ENCODE assay signal across 1 cellular context in the genomic region with DNA sequence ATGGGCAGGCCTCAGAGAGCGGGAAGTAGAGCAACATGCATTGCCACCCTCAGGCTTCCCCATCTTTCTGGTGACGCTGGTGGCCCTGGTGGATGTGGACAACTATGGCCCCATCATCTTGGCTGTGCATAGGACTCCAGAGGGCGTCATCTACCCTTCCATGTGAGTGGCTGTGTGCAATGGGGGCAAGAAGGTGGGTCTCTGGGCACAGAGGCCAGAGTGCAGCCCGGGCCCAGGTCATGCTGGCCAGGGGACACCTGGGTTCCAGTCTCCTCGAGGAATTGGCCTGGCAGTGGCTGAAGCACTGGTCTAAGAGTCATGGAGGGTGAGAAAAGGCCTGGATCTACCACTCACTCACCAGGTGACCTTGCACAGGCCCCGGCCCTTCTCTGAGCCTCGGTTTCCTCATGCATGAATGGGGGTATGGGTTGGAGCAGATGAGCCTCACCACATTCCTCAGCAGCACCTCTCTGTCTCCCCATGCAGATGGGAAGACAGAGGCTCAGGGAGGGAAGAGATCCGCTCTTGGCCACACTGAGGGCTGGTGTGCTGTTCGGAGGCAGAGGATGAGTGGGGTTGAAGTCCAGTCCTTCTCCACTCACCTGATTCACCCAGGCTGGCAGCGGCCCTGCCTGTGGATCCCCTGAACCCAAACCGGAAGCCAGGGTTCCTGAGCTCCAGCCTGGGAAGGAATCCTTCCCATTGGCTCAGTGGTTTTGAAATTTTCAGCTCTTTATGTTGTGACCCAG.
TF ChIP-seq lines count a peak whose summit lies in the region.

No MANE protein-coding gene starts in this region.

TF ChIP-seq in GM12878, 131 proteins besides CTCF, POLR2A, EP300 and RAD21:
- TF ChIP-seq CEBPB (IDR thresholded peaks at IDR 0.05; ENCODE audit: borderline replicate concordance in 1 of 2, low read depth in 2 of 2, low read length in 2 of 2) (no peak), MEF2A (IDR thresholded peaks at IDR 0.05; ENCODE audit: insufficient read depth, low read depth, low read length) (no peak), ZNF274 (IDR thresholded peaks at IDR 0.05; ENCODE audit: insufficient read depth, insufficient read length) (no peak), MEF2B (IDR thresholded peaks at IDR 0.05; ENCODE audit: partially characterized antibody, poor library complexity, severe bottlenecking) (no peak), BCL11A (IDR thresholded peaks at IDR 0.05; ENCODE audit: low read depth, low read length) (no peak), TBL1XR1 (IDR thresholded peaks at IDR 0.05; ENCODE audit: low read depth, low read length) (no peak), RAD51 (IDR thresholded peaks at IDR 0.05) (no peak), ZNF24 (IDR thresholded peaks at IDR 0.05) (no peak), KDM1A (IDR thresholded peaks at IDR 0.05; ENCODE audit: borderline replicate concordance) (no peak), EED (IDR thresholded peaks at IDR 0.05; ENCODE audit: low read depth) (no peak), NR2C2 (IDR thresholded peaks at IDR 0.05; ENCODE audit: borderline replicate concordance, control insufficient read depth, insufficient read length, low read depth) (no peak), RB1 (IDR thresholded peaks at IDR 0.05; ENCODE audit: borderline replicate concordance) (no peak), BMI1 (IDR thresholded peaks at IDR 0.05; ENCODE audit: borderline replicate concordance) (no peak), SMAD1 (IDR thresholded peaks at IDR 0.05; ENCODE audit: low read depth, partially characterized antibody) (no peak), TCF7 (IDR thresholded peaks at IDR 0.05; ENCODE audit: borderline replicate concordance) (no peak), ETV6 (conservative IDR thresholded peaks at IDR 0.05 in 1 of 2, IDR thresholded peaks at IDR 0.05 in 1 of 2; ENCODE audit: borderline replicate concordance in 1 of 2, low read depth in 1 of 2) (no peak), HDGF (IDR thresholded peaks at IDR 0.05) (no peak)
- TF ChIP-seq, protein P1, sequence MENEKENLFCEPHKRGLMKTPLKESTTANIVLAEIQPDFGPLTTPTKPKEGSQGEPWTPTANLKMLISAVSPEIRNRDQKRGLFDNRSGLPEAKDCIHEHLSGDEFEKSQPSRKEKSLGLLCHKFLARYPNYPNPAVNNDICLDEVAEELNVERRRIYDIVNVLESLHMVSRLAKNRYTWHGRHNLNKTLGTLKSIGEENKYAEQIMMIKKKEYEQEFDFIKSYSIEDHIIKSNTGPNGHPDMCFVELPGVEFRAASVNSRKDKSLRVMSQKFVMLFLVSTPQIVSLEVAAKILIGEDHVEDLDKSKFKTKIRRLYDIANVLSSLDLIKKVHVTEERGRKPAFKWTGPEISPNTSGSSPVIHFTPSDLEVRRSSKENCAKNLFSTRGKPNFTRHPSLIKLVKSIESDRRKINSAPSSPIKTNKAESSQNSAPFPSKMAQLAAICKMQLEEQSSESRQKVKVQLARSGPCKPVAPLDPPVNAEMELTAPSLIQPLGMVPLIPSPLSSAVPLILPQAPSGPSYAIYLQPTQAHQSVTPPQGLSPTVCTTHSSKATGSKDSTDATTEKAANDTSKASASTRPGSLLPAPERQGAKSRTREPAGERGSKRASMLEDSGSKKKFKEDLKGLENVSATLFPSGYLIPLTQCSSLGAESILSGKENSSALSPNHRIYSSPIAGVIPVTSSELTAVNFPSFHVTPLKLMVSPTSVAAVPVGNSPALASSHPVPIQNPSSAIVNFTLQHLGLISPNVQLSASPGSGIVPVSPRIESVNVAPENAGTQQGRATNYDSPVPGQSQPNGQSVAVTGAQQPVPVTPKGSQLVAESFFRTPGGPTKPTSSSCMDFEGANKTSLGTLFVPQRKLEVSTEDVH (IDR thresholded peaks at IDR 0.05; ENCODE audit: low read depth, partially characterized antibody): no peak
- TF ChIP-seq, protein P2, sequence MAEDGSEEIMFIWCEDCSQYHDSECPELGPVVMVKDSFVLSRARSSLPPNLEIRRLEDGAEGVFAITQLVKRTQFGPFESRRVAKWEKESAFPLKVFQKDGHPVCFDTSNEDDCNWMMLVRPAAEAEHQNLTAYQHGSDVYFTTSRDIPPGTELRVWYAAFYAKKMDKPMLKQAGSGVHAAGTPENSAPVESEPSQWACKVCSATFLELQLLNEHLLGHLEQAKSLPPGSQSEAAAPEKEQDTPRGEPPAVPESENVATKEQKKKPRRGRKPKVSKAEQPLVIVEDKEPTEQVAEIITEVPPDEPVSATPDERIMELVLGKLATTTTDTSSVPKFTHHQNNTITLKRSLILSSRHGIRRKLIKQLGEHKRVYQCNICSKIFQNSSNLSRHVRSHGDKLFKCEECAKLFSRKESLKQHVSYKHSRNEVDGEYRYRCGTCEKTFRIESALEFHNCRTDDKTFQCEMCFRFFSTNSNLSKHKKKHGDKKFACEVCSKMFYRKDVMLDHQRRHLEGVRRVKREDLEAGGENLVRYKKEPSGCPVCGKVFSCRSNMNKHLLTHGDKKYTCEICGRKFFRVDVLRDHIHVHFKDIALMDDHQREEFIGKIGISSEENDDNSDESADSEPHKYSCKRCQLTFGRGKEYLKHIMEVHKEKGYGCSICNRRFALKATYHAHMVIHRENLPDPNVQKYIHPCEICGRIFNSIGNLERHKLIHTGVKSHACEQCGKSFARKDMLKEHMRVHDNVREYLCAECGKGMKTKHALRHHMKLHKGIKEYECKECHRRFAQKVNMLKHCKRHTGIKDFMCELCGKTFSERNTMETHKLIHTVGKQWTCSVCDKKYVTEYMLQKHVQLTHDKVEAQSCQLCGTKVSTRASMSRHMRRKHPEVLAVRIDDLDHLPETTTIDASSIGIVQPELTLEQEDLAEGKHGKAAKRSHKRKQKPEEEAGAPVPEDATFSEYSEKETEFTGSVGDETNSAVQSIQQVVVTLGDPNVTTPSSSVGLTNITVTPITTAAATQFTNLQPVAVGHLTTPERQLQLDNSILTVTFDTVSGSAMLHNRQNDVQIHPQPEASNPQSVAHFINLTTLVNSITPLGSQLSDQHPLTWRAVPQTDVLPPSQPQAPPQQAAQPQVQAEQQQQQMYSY (CRISPR knock-in tag; IDR thresholded peaks at IDR 0.05): no peak
